In the genomic region with DNA sequence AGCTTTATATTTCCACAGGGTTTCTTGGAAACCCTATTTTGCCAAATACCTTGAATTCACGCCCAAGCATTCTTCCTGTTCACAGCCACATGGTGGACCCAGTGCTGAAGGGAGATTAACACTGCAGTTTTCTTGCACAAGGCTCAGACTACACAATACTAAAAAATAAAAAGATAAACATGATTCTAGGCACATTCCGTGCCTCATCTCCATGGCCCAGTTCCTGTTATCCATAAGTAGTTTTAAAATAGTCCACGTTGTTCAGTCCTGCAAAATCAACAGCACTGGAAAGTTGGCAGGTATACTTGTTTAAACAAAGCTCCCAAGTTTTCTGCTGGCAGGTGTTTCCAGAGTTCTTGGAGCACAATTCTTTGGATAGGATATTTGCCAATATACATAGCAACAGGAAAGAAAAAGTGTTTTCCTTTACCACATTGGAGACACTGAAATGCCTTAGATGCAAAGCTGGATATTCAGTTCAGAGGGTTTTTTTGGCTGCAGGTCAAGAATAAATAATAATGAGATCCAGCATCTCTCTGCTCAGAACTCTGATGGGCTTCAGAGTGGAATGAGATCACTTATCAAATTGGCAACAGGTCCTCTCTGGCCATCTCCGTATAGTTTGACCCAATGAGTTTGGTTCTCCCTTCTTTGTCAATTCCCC, we compare ENCODE assay signal across 10 cellular contexts.
DNase-seq lines count a peak whose midpoint lies in the region; FAIRE-seq and TF ChIP-seq lines count a peak whose summit lies in the region.
"Had no signal": no experiment of that assay in that cellular context is flagged by ENCODE, and none has a peak within 500 bp of the region (broad histone marks: within the 10 kb centered on the region; RNA-seq: fewer than 3 reads in every experiment).

No MANE protein-coding gene starts in this region.

- peak; percentile 79 to 87 for TF ChIP-seq RAD21 in liver (IDR thresholded peaks at IDR 0.05)

- H3K4me3 ChIP-seq in bronchial epithelial cell (ENCODE audit: low read depth, low read length) (no peak overlapping the region), liver (ENCODE audit: low read depth in 1 of 3, low read length in 3 of 3) (peak overlapping the region in 1 of 3 donors; percentile 18), thyroid gland (replicated peaks in 1 of 3) (no peak overlapping the region)

- H3K27ac Mint-ChIP-seq in immature natural killer cell: no peak overlapping the region

- no peak for TF ChIP-seq CTCF in bronchial epithelial cell (IDR thresholded peaks at IDR 0.05; ENCODE audit: insufficient read depth, low read length, severe bottlenecking)
- TF ChIP-seq CTCF in liver (IDR thresholded peaks at IDR 0.05; ENCODE audit: low read depth, low read length, missing input control): peak; percentile 44
- no peak for TF ChIP-seq CTCF in thyroid gland (IDR thresholded peaks at IDR 0.05)

- peaks cover 9 to 15% of the 10 kb centered on the region in 2 donors for H3K4me1 Mint-ChIP-seq in immature natural killer cell

- intact Hi-C loops in thyroid gland (cut with DNase I): no loop called here

- no peaks in the 10 kb centered on the region for H3K36me3 ChIP-seq in bronchial epithelial cell (ENCODE audit: control insufficient read depth, insufficient read depth, low read length)
- no peaks in the 10 kb centered on the region for H3K36me3 ChIP-seq in liver (ENCODE audit: control insufficient read depth in 4 of 4, insufficient read depth in 3 of 4, low read depth in 1 of 4, low read length in 3 of 4)
- no peaks in the 10 kb centered on the region for H3K36me3 ChIP-seq in thyroid gland

- peak; percentile 18 for DNase-seq in DMS153 (lab: John Stamatoyannopoulos, UW)
- no peak for DNase-seq in DMS153 treated with DMSO at 0.1 percent for 48 hours (lab: John Stamatoyannopoulos, UW; ENCODE audit: unreplicated experiment)
- peak; percentile 44 for DNase-seq in bronchial epithelial cell (ENCODE audit: low read depth)
- peak; percentile 39 to 54 for DNase-seq in thyroid gland
- DNase-seq in NCI-H128 (lab: John Stamatoyannopoulos, UW; ENCODE audit: unreplicated experiment): no peak
- DNase-seq in RCC 7860 (ENCODE audit: low spot score): no peak
- DNase-seq in immature natural killer cell: no peak

- H3K4me3 Mint-ChIP-seq in immature natural killer cell: no peak overlapping the region

- no peaks in the 10 kb centered on the region for H3K9me3 Mint-ChIP-seq in immature natural killer cell

- peak overlapping the region; percentile 45 to 73 for H3K27ac ChIP-seq in liver (ENCODE audit: low read depth in 1 of 2, low read length in 2 of 2)
- H3K27ac ChIP-seq in thyroid gland: peak overlapping the region; percentile 50 to 70 (median 63)
- H3K27ac ChIP-seq: epithelial cell of prostate had no signal

- 23% methylated on average over 4 of the region's 4 CpGs for WGBS in liver
- 17 to 21% methylated on average over 4 of the region's 4 CpGs for WGBS in thyroid gland, 2 donors

- FAIRE-seq in bronchial epithelial cell (lab: Jason Lieb, UNC) (no peak), RCC 7860 (lab: Jason Lieb, UNC) (no peak)
- FAIRE-seq: A204.1 had no signal

- H3K9me3 ChIP-seq in liver (ENCODE audit: control insufficient read depth in 4 of 4, low read length in 3 of 4) (no peaks in the 10 kb centered on the region), thyroid gland (no peaks in the 10 kb centered on the region)

- peaks cover 0 to 2% (median 0%) of the 10 kb centered on the region in 3 donors for H3K27me3 Mint-ChIP-seq in immature natural killer cell (ENCODE audit: low read depth in 3 of 3)

- no peak for TF ChIP-seq POLR2A in thyroid gland (IDR thresholded peaks at IDR 0.05)

- H3K4me1 ChIP-seq in liver (ENCODE audit: control insufficient read depth in 4 of 4, insufficient read depth in 4 of 4, low read length in 3 of 4) (peaks cover 2 to 30% (median 23%) of the 10 kb centered on the region in 4 donors), thyroid gland (peaks cover 3 to 9% of the 10 kb centered on the region in 2 donors)

- H3K9ac ChIP-seq in liver (ENCODE audit: low read depth in 1 of 2, low read length in 2 of 2): no peak overlapping the region

- no peaks in the 10 kb centered on the region for H3K36me3 Mint-ChIP-seq in immature natural killer cell

- H3K27me3 ChIP-seq in bronchial epithelial cell (ENCODE audit: control insufficient read depth, insufficient read depth, low read length) (no peaks in the 10 kb centered on the region), liver (ENCODE audit: control insufficient read depth in 4 of 4, insufficient read depth in 4 of 4, low read length in 3 of 4) (no peaks in the 10 kb centered on the region), thyroid gland (no peaks in the 10 kb centered on the region)

TF ChIP-seq in liver, 16 proteins besides CTCF, POLR2A, EP300 and RAD21:
- TF ChIP-seq NR2F2 (IDR thresholded peaks at IDR 0.05) (peak; percentile 81), YY1 (IDR thresholded peaks at IDR 0.05) (peak; percentile 84), JUND (IDR thresholded peaks at IDR 0.05) (peak; percentile 85 to 98), RXRA (IDR thresholded peaks at IDR 0.05) (peak; percentile 84 to 94), HNF4A (conservative IDR thresholded peaks at IDR 0.05) (peak; percentile 84 to 85), GABPA (IDR thresholded peaks at IDR 0.05 in 1 of 2, conservative IDR thresholded peaks at IDR 0.05 in 1 of 2) (peak in 1 of 2 donors; percentile 48), SP1 (IDR thresholded peaks at IDR 0.05) (peak; percentile 94), FOXA1 (IDR thresholded peaks at IDR 0.05) (peak; percentile 97), EGR1 (IDR thresholded peaks at IDR 0.05; ENCODE audit: low read depth in 2 of 2) (peak in 1 of 2 donors; percentile 97), FOXA2 (IDR thresholded peaks at IDR 0.05) (peak; percentile 96), TAF1 (conservative IDR thresholded peaks at IDR 0.05) (no peak), HNF4G (IDR thresholded peaks at IDR 0.05) (no peak)
- TF ChIP-seq, protein P1, sequence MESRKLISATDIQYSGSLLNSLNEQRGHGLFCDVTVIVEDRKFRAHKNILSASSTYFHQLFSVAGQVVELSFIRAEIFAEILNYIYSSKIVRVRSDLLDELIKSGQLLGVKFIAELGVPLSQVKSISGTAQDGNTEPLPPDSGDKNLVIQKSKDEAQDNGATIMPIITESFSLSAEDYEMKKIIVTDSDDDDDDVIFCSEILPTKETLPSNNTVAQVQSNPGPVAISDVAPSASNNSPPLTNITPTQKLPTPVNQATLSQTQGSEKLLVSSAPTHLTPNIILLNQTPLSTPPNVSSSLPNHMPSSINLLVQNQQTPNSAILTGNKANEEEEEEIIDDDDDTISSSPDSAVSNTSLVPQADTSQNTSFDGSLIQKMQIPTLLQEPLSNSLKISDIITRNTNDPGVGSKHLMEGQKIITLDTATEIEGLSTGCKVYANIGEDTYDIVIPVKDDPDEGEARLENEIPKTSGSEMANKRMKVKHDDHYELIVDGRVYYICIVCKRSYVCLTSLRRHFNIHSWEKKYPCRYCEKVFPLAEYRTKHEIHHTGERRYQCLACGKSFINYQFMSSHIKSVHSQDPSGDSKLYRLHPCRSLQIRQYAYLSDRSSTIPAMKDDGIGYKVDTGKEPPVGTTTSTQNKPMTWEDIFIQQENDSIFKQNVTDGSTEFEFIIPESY (IDR thresholded peaks at IDR 0.05): peak; percentile 94
- TF ChIP-seq, protein P2, sequence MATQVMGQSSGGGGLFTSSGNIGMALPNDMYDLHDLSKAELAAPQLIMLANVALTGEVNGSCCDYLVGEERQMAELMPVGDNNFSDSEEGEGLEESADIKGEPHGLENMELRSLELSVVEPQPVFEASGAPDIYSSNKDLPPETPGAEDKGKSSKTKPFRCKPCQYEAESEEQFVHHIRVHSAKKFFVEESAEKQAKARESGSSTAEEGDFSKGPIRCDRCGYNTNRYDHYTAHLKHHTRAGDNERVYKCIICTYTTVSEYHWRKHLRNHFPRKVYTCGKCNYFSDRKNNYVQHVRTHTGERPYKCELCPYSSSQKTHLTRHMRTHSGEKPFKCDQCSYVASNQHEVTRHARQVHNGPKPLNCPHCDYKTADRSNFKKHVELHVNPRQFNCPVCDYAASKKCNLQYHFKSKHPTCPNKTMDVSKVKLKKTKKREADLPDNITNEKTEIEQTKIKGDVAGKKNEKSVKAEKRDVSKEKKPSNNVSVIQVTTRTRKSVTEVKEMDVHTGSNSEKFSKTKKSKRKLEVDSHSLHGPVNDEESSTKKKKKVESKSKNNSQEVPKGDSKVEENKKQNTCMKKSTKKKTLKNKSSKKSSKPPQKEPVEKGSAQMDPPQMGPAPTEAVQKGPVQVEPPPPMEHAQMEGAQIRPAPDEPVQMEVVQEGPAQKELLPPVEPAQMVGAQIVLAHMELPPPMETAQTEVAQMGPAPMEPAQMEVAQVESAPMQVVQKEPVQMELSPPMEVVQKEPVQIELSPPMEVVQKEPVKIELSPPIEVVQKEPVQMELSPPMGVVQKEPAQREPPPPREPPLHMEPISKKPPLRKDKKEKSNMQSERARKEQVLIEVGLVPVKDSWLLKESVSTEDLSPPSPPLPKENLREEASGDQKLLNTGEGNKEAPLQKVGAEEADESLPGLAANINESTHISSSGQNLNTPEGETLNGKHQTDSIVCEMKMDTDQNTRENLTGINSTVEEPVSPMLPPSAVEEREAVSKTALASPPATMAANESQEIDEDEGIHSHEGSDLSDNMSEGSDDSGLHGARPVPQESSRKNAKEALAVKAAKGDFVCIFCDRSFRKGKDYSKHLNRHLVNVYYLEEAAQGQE (IDR thresholded peaks at IDR 0.05): peak; percentile 97
- TF ChIP-seq, protein P3, sequence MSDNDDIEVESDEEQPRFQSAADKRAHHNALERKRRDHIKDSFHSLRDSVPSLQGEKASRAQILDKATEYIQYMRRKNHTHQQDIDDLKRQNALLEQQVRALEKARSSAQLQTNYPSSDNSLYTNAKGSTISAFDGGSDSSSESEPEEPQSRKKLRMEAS (IDR thresholded peaks at IDR 0.05): peak; percentile 99
- TF ChIP-seq, protein P4, sequence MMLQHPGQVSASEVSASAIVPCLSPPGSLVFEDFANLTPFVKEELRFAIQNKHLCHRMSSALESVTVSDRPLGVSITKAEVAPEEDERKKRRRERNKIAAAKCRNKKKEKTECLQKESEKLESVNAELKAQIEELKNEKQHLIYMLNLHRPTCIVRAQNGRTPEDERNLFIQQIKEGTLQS (IDR thresholded peaks at IDR 0.05): peak; percentile 73

Comparison
In these comparisons a context has a peak if more than half of its experiments do, and no peak if none do; other contexts are left out.
1. DNase-seq: peak in DMS153 (single experiment), bronchial epithelial cell (single experiment) and thyroid gland (2 of 2); none in DMS153 treated with DMSO at 0.1 percent for 48 hours (single experiment), NCI-H128 (single experiment), RCC 7860 (single experiment) and immature natural killer cell (0 of 3).